In genomic region chr13:19780753-19781418, GRCh38 we compare ENCODE assay signal across 8 cellular contexts. TPM values are rescaled to one million over a fixed set of nuclear protein-coding genes. Genes with fewer than 3 reads are reported as not detected.
DNase-seq lines count a peak whose midpoint lies in the region; ATAC-seq and TF ChIP-seq lines count a peak whose summit lies in the region.
"Not testable (repeated sequence)": the region's sequence is repeated elsewhere in the genome, so short reads cannot be mapped to it uniquely, and the experiment has no call there.

No MANE protein-coding gene starts in this region.

- not testable (repeated sequence) for ATAC-seq in RWPE2 (ENCODE audit: low read depth)

- not testable (repeated sequence) for H3F3A ChIP-seq in neural cell (ENCODE audit: insufficient read depth, low read length, poor library complexity, severe bottlenecking)

- not testable (repeated sequence) for H3K4me1 ChIP-seq in ACC112 (ENCODE audit: control insufficient read depth, insufficient read depth, low read length, unreplicated experiment); HAP-1; RWPE2 (ENCODE audit: insufficient read depth, poor library complexity, severe bottlenecking); effector memory CD4-positive, alpha-beta T cell (ENCODE audit: control insufficient read depth, insufficient read depth, low read length, poor library complexity, severe bottlenecking); iPS-15b (ENCODE audit: control insufficient read depth, insufficient read depth, low read length)

- H3K79me2 ChIP-seq in ACC112 (ENCODE audit: control insufficient read depth, insufficient read depth, low read length, unreplicated experiment) (peaks cover 40% of the 10 kb centered on the region), neural cell (replicated peaks; ENCODE audit: insufficient read depth, low read length) (peaks cover 33% of the 10 kb centered on the region)

- H3K9me2 ChIP-seq in neural cell (ENCODE audit: insufficient read depth, low read length), result not testable (repeated sequence)

- not testable (repeated sequence) for H4K20me1 ChIP-seq in neural cell (ENCODE audit: insufficient read depth)

- not testable (repeated sequence) for H3K9ac ChIP-seq in iPS-15b (ENCODE audit: low read depth, low read length); neural cell (ENCODE audit: low read length)

- not testable (repeated sequence) for TF ChIP-seq CTCF in RWPE2 (IDR thresholded peaks at IDR 0.05; ENCODE audit: poor library complexity, severe bottlenecking); neural cell (IDR thresholded peaks at IDR 0.05; ENCODE audit: poor library complexity, severe bottlenecking)

- peak overlapping the region; percentile 56 for H3K4me2 ChIP-seq in neural cell (ENCODE audit: low read length)

- not testable (repeated sequence) for H3K36me3 ChIP-seq in ACC112 (ENCODE audit: insufficient read depth, low read length); effector memory CD4-positive, alpha-beta T cell (ENCODE audit: control insufficient read depth, insufficient read depth, low read length); iPS-15b (ENCODE audit: control insufficient read depth, insufficient read depth, low read length); neural cell (ENCODE audit: insufficient read depth, low read length)
- H3K36me3 ChIP-seq in HAP-1 (replicated peaks), result peaks cover 26% of the 10 kb centered on the region
- H3K36me3 ChIP-seq in RWPE2 (ENCODE audit: low read depth), result peaks cover 16% of the 10 kb centered on the region

- not testable (repeated sequence) for TF ChIP-seq EP300 in neural cell (conservative IDR thresholded peaks at IDR 0.05; ENCODE audit: poor library complexity, severe bottlenecking)

- H3K4me3 ChIP-seq in ACC112 (ENCODE audit: low read depth, low read length) (peak overlapping the region; percentile 95), HAP-1 (peak overlapping the region; percentile 92), RWPE2 (ENCODE audit: severe bottlenecking) (peak overlapping the region; percentile 70), iPS-15b (ENCODE audit: low read depth, low read length) (peak overlapping the region; percentile 96), neural cell (ENCODE audit: low read length) (peak overlapping the region; percentile 98)
- peak overlapping the region; percentile 96 for H3K4me3 ChIP-seq in effector memory CD4-positive, alpha-beta T cell (ENCODE audit: insufficient read depth, low read depth, low read length, poor library complexity, severe bottlenecking)

- not testable (repeated sequence) for H3K9me3 ChIP-seq in HAP-1; RWPE2 (ENCODE audit: severe bottlenecking); effector memory CD4-positive, alpha-beta T cell (ENCODE audit: control insufficient read depth, low read length); iPS-15b (ENCODE audit: control insufficient read depth, insufficient read depth, low read length); neural cell (ENCODE audit: low read length)

- H3K27me3 ChIP-seq in ACC112 (ENCODE audit: insufficient read depth, low read length); HAP-1 (ENCODE audit: low read depth); RWPE2 (ENCODE audit: insufficient read depth, poor library complexity, severe bottlenecking); effector memory CD4-positive, alpha-beta T cell (replicated peaks; ENCODE audit: control insufficient read depth, insufficient read depth, low read length, poor library complexity, severe bottlenecking); iPS-15b (ENCODE audit: control insufficient read depth, insufficient read depth, low read length); neural cell (ENCODE audit: insufficient read depth, low read depth, low read length): not testable (repeated sequence)

- H3K27ac ChIP-seq in ACC112 (ENCODE audit: low read depth, low read length); RWPE2 (ENCODE audit: poor library complexity, severe bottlenecking); effector memory CD4-positive, alpha-beta T cell (ENCODE audit: insufficient read depth, low read length, poor library complexity, severe bottlenecking); neural cell (ENCODE audit: low read length): not testable (repeated sequence)

- DNase-seq in HAP-1 (ENCODE audit: low spot score in 2 of 2), result peak in 1 of 2 experiments; percentile 13
- DNase-seq in RWPE2 (ENCODE audit: low spot score); effector memory CD4-positive, alpha-beta T cell: not testable (repeated sequence)
- DNase-seq in activated effector memory CD4-positive, alpha-beta T cell treated with anti-CD3 and anti-CD28 coated beads, Interleukin-2, amount 50 U/mL, for 16 hours, result peak; percentile 58
- peak; percentile 0 for DNase-seq in stimulated activated naive CD4-positive, alpha-beta T cell treated with Interleukin-2 at 50 U/mL for 16 hours (lab: John Stamatoyannopoulos, UW)

- in situ Hi-C loops in HAP-1 (cut with MboI; ENCODE audit: low sequenced_read_pairs), result not testable (repeated sequence)

- not testable (repeated sequence) for TF ChIP-seq RAD21 in neural cell (conservative IDR thresholded peaks at IDR 0.05)

- not testable (repeated sequence) for H2AFZ ChIP-seq in ACC112 (ENCODE audit: low read length, unreplicated experiment); neural cell (ENCODE audit: low read depth, low read length)

RNA-seq across cellular contexts. Expression of gene PSPC1, which starts 1.9 kb away (rescaled TPM):
- polyA plus RNA-seq in neural cell, result 158 and 166 TPM in 2 replicates
- polyA minus RNA-seq in neural cell, result 195 and 201 TPM in 2 replicates
